ENCODE assay signal across 12 cellular contexts in genomic region chr14:73764406-73764805, GRCh38. TPM values are rescaled to one million over a fixed set of nuclear protein-coding genes. Genes with fewer than 3 reads are reported as not detected.
DNase-seq lines count a peak whose midpoint lies in the region; ATAC-seq and TF ChIP-seq lines count a peak whose summit lies in the region.
"Had no signal": no experiment of that assay in that cellular context is flagged by ENCODE, and none has a peak within 500 bp of the region (broad histone marks: within the 10 kb centered on the region; RNA-seq: fewer than 3 reads in every experiment).

No MANE protein-coding gene starts in this region.

- no peaks in the 10 kb centered on the region for H3K36me3 Mint-ChIP-seq in activated naive CD4-positive, alpha-beta T cell treated with anti-CD3 and anti-CD28 coated beads, Interleukin-2, amount 50 U/mL, for 24 hours
- peaks cover 10% of the 10 kb centered on the region for H3K36me3 Mint-ChIP-seq in central memory CD8-positive, alpha-beta T cell (ENCODE audit: insufficient read depth)
- peaks cover 10% of the 10 kb centered on the region for H3K36me3 Mint-ChIP-seq in activated T-helper 1 cell treated with anti-CD3 and anti-CD28 coated beads, Interleukin-12 subunit alpha, Interleukin-12 subunit beta, Interleukin-2, Interleukin-4 antibody, amounts not matched to agents 30 ng/mL and 10 ng/mL and 1 ng/mL, durations not matched to agents 14 hours and 24 hours and 36 hours (ENCODE audit: low read depth)

- H3K27me3 ChIP-seq in mucosa of rectum (ENCODE audit: control insufficient read depth in 2 of 2, insufficient read depth in 2 of 2, low read length in 2 of 2) (no peaks in the 10 kb centered on the region), tibial artery (no peaks in the 10 kb centered on the region)
- H3K27me3 ChIP-seq: ovary had no signal

- peak overlapping the region; percentile 83 to 96 for H3K27ac ChIP-seq in mucosa of rectum (ENCODE audit: low read depth in 2 of 2, low read length in 2 of 2)
- H3K27ac ChIP-seq in tibial artery: peak overlapping the region; percentile 54 to 59

- H3K36me3 ChIP-seq in mucosa of rectum (ENCODE audit: control insufficient read depth in 2 of 2, insufficient read depth in 2 of 2, low read length in 2 of 2) (no peaks in the 10 kb centered on the region), tibial artery (no peaks in the 10 kb centered on the region)
- H3K36me3 ChIP-seq: ovary had no signal

- H3K9ac ChIP-seq in mucosa of rectum (ENCODE audit: low read depth in 1 of 2, low read length in 2 of 2): peak overlapping the region; percentile 20 to 60

- H3K4me1 ChIP-seq in mucosa of rectum (ENCODE audit: control insufficient read depth in 2 of 2, insufficient read depth in 2 of 2, low read length in 2 of 2) (peaks cover 61 to 66% of the 10 kb centered on the region in 2 donors), tibial artery (peaks cover 0 to 86% (median 58%) of the 10 kb centered on the region in 4 donors)

- H3K4me3 ChIP-seq in mucosa of rectum (ENCODE audit: low read length in 2 of 2) (peak overlapping the region in 1 of 2 donors; percentile 31), tibial artery (no peak overlapping the region)
- H3K4me3 ChIP-seq: K562, ovary had no signal

- no peaks in the 10 kb centered on the region for H3K9me3 Mint-ChIP-seq in activated naive CD4-positive, alpha-beta T cell treated with anti-CD3 and anti-CD28 coated beads, Interleukin-2, amount 50 U/mL, for 24 hours
- no peaks in the 10 kb centered on the region for H3K9me3 Mint-ChIP-seq in central memory CD8-positive, alpha-beta T cell
- no peaks in the 10 kb centered on the region for H3K9me3 Mint-ChIP-seq in activated T-helper 1 cell treated with anti-CD3 and anti-CD28 coated beads, Interleukin-12 subunit alpha, Interleukin-12 subunit beta, Interleukin-2, Interleukin-4 antibody, amounts not matched to agents 30 ng/mL and 10 ng/mL and 1 ng/mL, durations not matched to agents 14 hours and 24 hours and 36 hours

- intact Hi-C loops in tibial artery (cut with DNase I; ENCODE audit: low total_unique reads): no loop called here
- intact Hi-C loops in activated T-helper 1 cell treated with anti-CD3 and anti-CD28 coated beads, Interleukin-12 subunit alpha, Interleukin-12 subunit beta, Interleukin-2, Interleukin-4 antibody, amounts not matched to agents 30 ng/mL and 10 ng/mL and 1 ng/mL, durations not matched to agents 14 hours and 24 hours and 36 hours (cut with micrococcal nuclease): loop anchor here (5.0 kb wide), 1 partner anchor 272 kb away; the partner anchor contains the start of gene RIOX1

- peak overlapping the region; percentile 65 for H3K27ac Mint-ChIP-seq in activated naive CD4-positive, alpha-beta T cell treated with anti-CD3 and anti-CD28 coated beads, Interleukin-2, amount 50 U/mL, for 24 hours
- H3K27ac Mint-ChIP-seq in central memory CD8-positive, alpha-beta T cell (ENCODE audit: low read depth): peak overlapping the region; percentile 46
- H3K27ac Mint-ChIP-seq in activated T-helper 1 cell treated with anti-CD3 and anti-CD28 coated beads, Interleukin-12 subunit alpha, Interleukin-12 subunit beta, Interleukin-2, Interleukin-4 antibody, amounts not matched to agents 30 ng/mL and 10 ng/mL and 1 ng/mL, durations not matched to agents 14 hours and 24 hours and 36 hours: no peak overlapping the region

- H3K27me3 Mint-ChIP-seq in activated naive CD4-positive, alpha-beta T cell treated with anti-CD3 and anti-CD28 coated beads, Interleukin-2, amount 50 U/mL, for 24 hours: no peaks in the 10 kb centered on the region
- H3K27me3 Mint-ChIP-seq in central memory CD8-positive, alpha-beta T cell: no peaks in the 10 kb centered on the region
- H3K27me3 Mint-ChIP-seq in activated T-helper 1 cell treated with anti-CD3 and anti-CD28 coated beads, Interleukin-12 subunit alpha, Interleukin-12 subunit beta, Interleukin-2, Interleukin-4 antibody, amounts not matched to agents 30 ng/mL and 10 ng/mL and 1 ng/mL, durations not matched to agents 14 hours and 24 hours and 36 hours (ENCODE audit: insufficient read depth): no peaks in the 10 kb centered on the region

- no peak for DNase-seq in activated naive CD4-positive, alpha-beta T cell treated with Interleukin-2 at 50 U/mL for 16 hours
- DNase-seq in central memory CD8-positive, alpha-beta T cell (ENCODE audit: low spot score in 2 of 2): no peak
- DNase-seq in tibial artery: no peak
- DNase-seq in epidermal melanocyte (ENCODE audit: insufficient read length, low spot score): no peak
- no peak for DNase-seq in activated T-helper 1 cell treated with anti-CD3 and anti-CD28 coated beads, Interleukin-12 subunit alpha, Interleukin-12 subunit beta, Interleukin-2, Interleukin-4 antibody, amounts not matched to agents 30 ng/mL and 10 ng/mL and 1 ng/mL, durations not matched to agents 14 hours and 24 hours and 36 hours (ENCODE audit: low spot score)
- DNase-seq in glomerular visceral epithelial cell (ENCODE audit: extremely low spot score): no peak
- DNase-seq: activated naive CD4-positive, alpha-beta T cell; effector CD8-positive, alpha-beta T cell had no signal

- no peak for TF ChIP-seq CTCF in tibial artery (IDR thresholded peaks at IDR 0.05)

- ATAC-seq in central memory CD8-positive, alpha-beta T cell (replicated peaks; ENCODE audit: extremely low read depth, poor library complexity, severe bottlenecking): no peak
- ATAC-seq: K562 had no signal

- H3K4me1 Mint-ChIP-seq in activated naive CD4-positive, alpha-beta T cell treated with anti-CD3 and anti-CD28 coated beads, Interleukin-2, amount 50 U/mL, for 24 hours: peaks cover 69% of the 10 kb centered on the region
- H3K4me1 Mint-ChIP-seq in central memory CD8-positive, alpha-beta T cell: peaks cover 66% of the 10 kb centered on the region
- H3K4me1 Mint-ChIP-seq in activated T-helper 1 cell treated with anti-CD3 and anti-CD28 coated beads, Interleukin-12 subunit alpha, Interleukin-12 subunit beta, Interleukin-2, Interleukin-4 antibody, amounts not matched to agents 30 ng/mL and 10 ng/mL and 1 ng/mL, durations not matched to agents 14 hours and 24 hours and 36 hours (ENCODE audit: low read depth): peaks cover 58% of the 10 kb centered on the region

- H3K9me3 ChIP-seq in mucosa of rectum (ENCODE audit: control insufficient read depth in 2 of 2, low read length in 2 of 2): no peaks in the 10 kb centered on the region
- no peaks in the 10 kb centered on the region for H3K9me3 ChIP-seq in tibial artery
- H3K9me3 ChIP-seq: ovary had no signal

- H3K4me3 Mint-ChIP-seq in activated naive CD4-positive, alpha-beta T cell treated with anti-CD3 and anti-CD28 coated beads, Interleukin-2, amount 50 U/mL, for 24 hours: no peak overlapping the region
- no peak overlapping the region for H3K4me3 Mint-ChIP-seq in central memory CD8-positive, alpha-beta T cell
- H3K4me3 Mint-ChIP-seq in activated T-helper 1 cell treated with anti-CD3 and anti-CD28 coated beads, Interleukin-12 subunit alpha, Interleukin-12 subunit beta, Interleukin-2, Interleukin-4 antibody, amounts not matched to agents 30 ng/mL and 10 ng/mL and 1 ng/mL, durations not matched to agents 14 hours and 24 hours and 36 hours: no peak overlapping the region

RNA-seq across cellular contexts. Expression of gene PNMA1, which starts 50.2 kb away (rescaled TPM):
- 29.7 and 30.6 TPM in 2 replicates for total RNA-seq in activated T-helper 1 cell treated with anti-CD3 and anti-CD28 coated beads, Interleukin-12 subunit alpha, Interleukin-12 subunit beta, Interleukin-2, Interleukin-4 antibody, amounts not matched to agents 30 ng/mL and 10 ng/mL and 1 ng/mL, durations not matched to agents 14 hours and 24 hours and 36 hours
